ENCODE assay signal across 8 cellular contexts in genomic region chr1:6889875-6890480, GRCh38.
DNase-seq lines count a peak whose midpoint lies in the region; ATAC-seq and TF ChIP-seq lines count a peak whose summit lies in the region.

No MANE protein-coding gene starts in this region.

- TF ChIP-seq CTCF in WERI-Rb-1 (IDR thresholded peaks at IDR 0.05; ENCODE audit: low read depth, low read length) (peak; percentile 81), epithelial cell of esophagus (IDR thresholded peaks at IDR 0.05; ENCODE audit: insufficient read depth, low read depth, low read length, missing control alignments) (peak; percentile 85), mucosa of descending colon (IDR thresholded peaks at IDR 0.05) (peak; percentile 56), tibial artery (IDR thresholded peaks at IDR 0.05) (peak; percentile 76 to 80)

- peak; percentile 97 for ATAC-seq in mucosa of descending colon
- ATAC-seq in HG03378 (IDR thresholded peaks at IDR 0.05; ENCODE audit: unreplicated experiment): no peak

- H3K27ac ChIP-seq in WERI-Rb-1: no peak overlapping the region
- H3K27ac ChIP-seq in tibial artery: no peak overlapping the region

- H3K27me3 ChIP-seq in WERI-Rb-1 (ENCODE audit: insufficient read depth, low read depth, severe bottlenecking): no peaks in the 10 kb centered on the region
- H3K27me3 ChIP-seq in tibial artery: no peaks in the 10 kb centered on the region

- DNase-seq in activated effector memory CD4-positive, alpha-beta T cell treated with anti-CD3 and anti-CD28 coated beads, Interleukin-2, amount 50 U/mL, for 16 hours: peak; percentile 72
- no peak for DNase-seq in activated effector memory CD4-positive, alpha-beta T cell treated with Interleukin-2 at 50 U/mL for 16 hours
- DNase-seq in NCI-H1105 treated with DMSO at 0.1 percent for 48 hours (lab: John Stamatoyannopoulos, UW) (peak; percentile 24), WERI-Rb-1 (peak; percentile 58), epithelial cell of esophagus (ENCODE audit: low read depth) (peak; percentile 68), mucosa of descending colon (peak in 2 of 3 donors; percentile 73 to 82), tibial artery (peak in 1 of 2 donors; percentile 48)

- no peaks in the 10 kb centered on the region for H3K4me1 ChIP-seq in mucosa of descending colon (ENCODE audit: low read depth)
- peaks cover 0 to 11% (median 0%) of the 10 kb centered on the region in 4 donors for H3K4me1 ChIP-seq in tibial artery

- intact Hi-C loops in mucosa of descending colon (cut with DNase I, micrococcal nuclease): loop anchor here in 1 of 2 donors (5.0 to 10.0 kb wide), 2 partner anchors 43 to 95 kb away; no protein-coding TSS in a partner anchor
- intact Hi-C loops in tibial artery (cut with DNase I; ENCODE audit: low total_unique reads): loop anchor here (5.0 to 10.0 kb wide), 2 partner anchors 98 to 165 kb away; no protein-coding TSS in a partner anchor

- H3K36me3 ChIP-seq in WERI-Rb-1 (no peaks in the 10 kb centered on the region), mucosa of descending colon (ENCODE audit: low read depth) (no peaks in the 10 kb centered on the region), tibial artery (no peaks in the 10 kb centered on the region)

- H3K9me3 ChIP-seq in WERI-Rb-1 (ENCODE audit: severe bottlenecking) (no peaks in the 10 kb centered on the region), mucosa of descending colon (no peaks in the 10 kb centered on the region), tibial artery (no peaks in the 10 kb centered on the region)

- H3K4me3 ChIP-seq in WERI-Rb-1 (ENCODE audit: low read depth, low read length) (no peak overlapping the region), epithelial cell of esophagus (ENCODE audit: low read length) (no peak overlapping the region), mucosa of descending colon (no peak overlapping the region), tibial artery (no peak overlapping the region)
